In genomic region chr5:37814699-37815098, GRCh38 we compare ENCODE assay signal across 19 cellular contexts. TPM values are rescaled to one million over a fixed set of nuclear protein-coding genes. Genes with fewer than 3 reads are reported as not detected.
A peak's percentile ranks its signal among the peaks of the same experiment; 100 is the strongest.
DNase-seq lines count a peak whose midpoint lies in the region; ATAC-seq and TF ChIP-seq lines count a peak whose summit lies in the region.
"Had no signal": no experiment of that assay in that cellular context is flagged by ENCODE, and none has a peak within 500 bp of the region (broad histone marks: within the 10 kb centered on the region; RNA-seq: fewer than 3 reads in every experiment).

No MANE protein-coding gene starts in this region.

- 48 to 58% methylated on average over 11 of the region's 11 CpGs for WGBS in heart right ventricle, 2 donors

- H3K36me3 ChIP-seq in brain microvascular endothelial cell (replicated peaks) (no peaks in the 10 kb centered on the region), heart right ventricle (no peaks in the 10 kb centered on the region)
- H3K36me3 ChIP-seq: thyroid gland had no signal

- H3K27ac Mint-ChIP-seq in stimulated activated effector memory CD8-positive, alpha-beta T cell treated with anti-CD3 and anti-CD28 coated beads, Interleukin-12 subunit alpha, Interleukin-12 subunit beta, amount 100 ng/mL, for 72 hours = no peak overlapping the region
- H3K27ac Mint-ChIP-seq: activated CD4-positive, alpha-beta T cell treated with anti-CD3 and anti-CD28 coated beads for 36 hours; activated naive CD8-positive, alpha-beta T cell treated with anti-CD3 and anti-CD28 coated beads, Interleukin-2, amount 50 U/mL, for 24 hours had no signal

- no peaks in the 10 kb centered on the region for H3K4me1 ChIP-seq in heart right ventricle
- H3K4me1 ChIP-seq: Caco-2, thyroid gland had no signal

- no peaks in the 10 kb centered on the region for H3K36me3 Mint-ChIP-seq in stimulated activated effector memory CD8-positive, alpha-beta T cell treated with anti-CD3 and anti-CD28 coated beads, Interleukin-12 subunit alpha, Interleukin-12 subunit beta, amount 100 ng/mL, for 72 hours

- H3K27ac ChIP-seq in brain microvascular endothelial cell = no peak overlapping the region
- no peak overlapping the region for H3K27ac ChIP-seq in heart right ventricle
- H3K27ac ChIP-seq: dorsolateral prefrontal cortex, thyroid gland had no signal

- H3K9me3 ChIP-seq in heart right ventricle = no peaks in the 10 kb centered on the region
- H3K9me3 ChIP-seq: Caco-2, thyroid gland had no signal

- intact Hi-C loops in heart right ventricle (cut with DNase I) = no loop called here

- TF ChIP-seq CTCF in brain microvascular endothelial cell (IDR thresholded peaks at IDR 0.05; ENCODE audit: low read depth, low read length, missing control alignments) (no peak), heart right ventricle (IDR thresholded peaks at IDR 0.05) (no peak)

- no peak overlapping the region for H3K4me3 ChIP-seq in brain microvascular endothelial cell (ENCODE audit: low read depth, low read length)
- H3K4me3 ChIP-seq in heart right ventricle = no peak overlapping the region
- H3K4me3 ChIP-seq: dorsolateral prefrontal cortex, thyroid gland had no signal

- DNase-seq in A172 (ENCODE audit: low spot score) (peak; percentile 85), H4 (ENCODE audit: low spot score) (peak; percentile 78), NCI-H69 (lab: John Stamatoyannopoulos, UW) (peak; percentile 29), brain microvascular endothelial cell (peak; percentile 26), putamen (ENCODE audit: low spot score) (no peak), Ammon's horn (ENCODE audit: low spot score) (no peak), heart right ventricle (no peak)
- no peak for DNase-seq in stimulated activated effector memory CD8-positive, alpha-beta T cell treated with anti-CD3 and anti-CD28 coated beads, Interleukin-12 subunit alpha, Interleukin-12 subunit beta, amount 100 ng/mL, for 72 hours (ENCODE audit: low spot score in 2 of 2)
- DNase-seq: activated CD4-positive, alpha-beta T cell treated with anti-CD3 and anti-CD28 coated beads for 36 hours; activated naive CD8-positive, alpha-beta T cell treated with anti-CD3 and anti-CD28 coated beads, Interleukin-2, amount 50 U/mL, for 24 hours; activated T-cell treated with anti-CD3 and anti-CD28 coated beads for 4 hours; Caco-2; dorsolateral prefrontal cortex; MV-4-11; NCI-H2171; posterior cingulate gyrus; thyroid gland had no signal

- H3K27me3 ChIP-seq in brain microvascular endothelial cell (replicated peaks) (no peaks in the 10 kb centered on the region), heart right ventricle (peaks cover 0 to 5% (median 0%) of the 10 kb centered on the region in 7 donors)
- H3K27me3 ChIP-seq: thyroid gland had no signal

- in situ Hi-C loops in brain microvascular endothelial cell (cut with HindIII; ENCODE audit: low pct_ligation_motif_present, low sequenced_read_pairs) = no loop called here

- ATAC-seq in stimulated activated effector memory CD8-positive, alpha-beta T cell treated with anti-CD3 and anti-CD28 coated beads, Interleukin-12 subunit alpha, Interleukin-12 subunit beta, amount 100 ng/mL, for 72 hours = no peak
- ATAC-seq in heart right ventricle = no peak
- ATAC-seq: activated CD4-positive, alpha-beta T cell treated with anti-CD3 and anti-CD28 coated beads for 36 hours; activated naive CD8-positive, alpha-beta T cell treated with anti-CD3 and anti-CD28 coated beads, Interleukin-2, amount 50 U/mL, for 24 hours had no signal

- H3K9me3 Mint-ChIP-seq in stimulated activated effector memory CD8-positive, alpha-beta T cell treated with anti-CD3 and anti-CD28 coated beads, Interleukin-12 subunit alpha, Interleukin-12 subunit beta, amount 100 ng/mL, for 72 hours = no peaks in the 10 kb centered on the region
- H3K9me3 Mint-ChIP-seq: activated naive CD8-positive, alpha-beta T cell treated with anti-CD3 and anti-CD28 coated beads, Interleukin-2, amount 50 U/mL, for 24 hours had no signal

- no peaks in the 10 kb centered on the region for H3K4me1 Mint-ChIP-seq in stimulated activated effector memory CD8-positive, alpha-beta T cell treated with anti-CD3 and anti-CD28 coated beads, Interleukin-12 subunit alpha, Interleukin-12 subunit beta, amount 100 ng/mL, for 72 hours
- H3K4me1 Mint-ChIP-seq: activated CD4-positive, alpha-beta T cell treated with anti-CD3 and anti-CD28 coated beads for 36 hours; activated naive CD8-positive, alpha-beta T cell treated with anti-CD3 and anti-CD28 coated beads, Interleukin-2, amount 50 U/mL, for 24 hours had no signal

- no peak overlapping the region for H3K4me3 Mint-ChIP-seq in stimulated activated effector memory CD8-positive, alpha-beta T cell treated with anti-CD3 and anti-CD28 coated beads, Interleukin-12 subunit alpha, Interleukin-12 subunit beta, amount 100 ng/mL, for 72 hours
- H3K4me3 Mint-ChIP-seq: activated CD4-positive, alpha-beta T cell treated with anti-CD3 and anti-CD28 coated beads for 36 hours; activated naive CD8-positive, alpha-beta T cell treated with anti-CD3 and anti-CD28 coated beads, Interleukin-2, amount 50 U/mL, for 24 hours had no signal

RNA-seq across cellular contexts. Expression of gene GDNF, which starts 25.1 kb away (rescaled TPM):
- 0.31 TPM in 1 of 2 replicates, not detected in the other for total RNA-seq in A172 (2014; rRNA removed; shearing (Covaris generic))
- not detected in 2 replicates for total RNA-seq in H4 (2014; rRNA removed; shearing (Covaris generic))
- total RNA-seq in heart right ventricle = under 1 TPM in 8 of 10 donors, not detected in 2; 0.07 to 0.94 (median 0.25) TPM
- polyA plus RNA-seq in heart right ventricle = under 1 TPM in 1 of 2 donors, not detected in 1; 0.04 TPM
- total RNA-seq: activated CD4-positive, alpha-beta T cell treated with anti-CD3 and anti-CD28 coated beads for 36 hours; Caco-2; mononuclear cell; T-helper 1 cell treated with Interleukin-12 subunit alpha and Interleukin-12 subunit beta and Interleukin-4 antibody, amounts not matched to agents 30 ng/mL and 1 ng/mL, for 36 hours; thyroid gland had no signal

Comparison
In these comparisons a context has a peak if more than half of its experiments do, and no peak if none do; other contexts are left out.
1. DNase-seq: peak in A172 (single experiment), H4 (single experiment), NCI-H69 (single experiment) and brain microvascular endothelial cell (single experiment); none in putamen (single experiment), stimulated activated effector memory CD8-positive, alpha-beta T cell treated with anti-CD3 and anti-CD28 coated beads, Interleukin-12 subunit alpha, Interleukin-12 subunit beta, amount 100 ng/mL, for 72 hours (0 of 2), Ammon's horn (single experiment) and heart right ventricle (0 of 2).